ENCODE assay signal across 15 cellular contexts in the genomic region with DNA sequence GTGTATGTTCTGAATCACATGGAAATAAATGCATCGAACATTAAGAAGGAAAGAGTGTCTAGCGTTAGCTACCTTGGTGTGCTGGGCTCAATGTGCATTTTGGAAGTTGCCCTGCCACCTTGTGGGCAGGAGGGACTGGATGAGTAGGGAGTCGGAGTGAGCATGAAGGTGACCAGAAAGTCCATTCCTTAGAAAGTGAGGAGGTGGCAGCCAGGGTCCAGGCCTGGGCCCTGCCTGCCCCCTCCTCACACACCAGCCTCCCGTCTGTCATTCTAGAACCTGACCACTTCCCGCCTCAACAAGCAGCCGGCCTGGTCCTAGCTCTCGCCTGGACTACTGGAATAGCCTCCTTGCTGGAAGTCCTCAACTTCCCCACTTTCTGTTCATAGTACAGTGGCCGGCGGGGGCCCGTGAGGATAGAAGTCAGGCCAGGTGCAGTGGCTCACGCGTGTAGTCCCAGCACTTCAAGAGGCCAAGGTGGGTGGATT. TPM values are rescaled to one million over a fixed set of nuclear protein-coding genes. Genes with fewer than 3 reads are reported as not detected.
DNase-seq lines count a peak whose midpoint lies in the region; ATAC-seq, FAIRE-seq and TF ChIP-seq lines count a peak whose summit lies in the region.
"Had no signal": no experiment of that assay in that cellular context is flagged by ENCODE, and none has a peak within 500 bp of the region (broad histone marks: within the 10 kb centered on the region; RNA-seq: fewer than 3 reads in every experiment).

No MANE protein-coding gene starts in this region.

- 0 out of 2 replicates have a peak, but pooled peaks cover 3% of the 10 kb centered on the region for H4K20me1 ChIP-seq in HepG2 (ENCODE audit: insufficient read depth, low read length)

- no peaks in the 10 kb centered on the region for H3K79me2 ChIP-seq in HepG2 (ENCODE audit: insufficient read depth, low read length)

- H3K36me3 Mint-ChIP-seq in Calu3 (ENCODE audit: insufficient read depth, unreplicated experiment): peaks cover 15% of the 10 kb centered on the region
- no peaks in the 10 kb centered on the region for H3K36me3 Mint-ChIP-seq in brain
- H3K36me3 Mint-ChIP-seq: activated naive CD8-positive, alpha-beta T cell; naive thymus-derived CD4-positive, alpha-beta T cell; stimulated activated effector memory CD8-positive, alpha-beta T cell treated with anti-CD3 and anti-CD28 coated beads, Interleukin-12 subunit alpha, Interleukin-12 subunit beta, amount 100 ng/mL, for 72 hours had no signal

- H3K27ac ChIP-seq in HepG2 (ENCODE audit: extremely low read length, insufficient read depth, low read length): no peak overlapping the region

- peaks cover 5% of the 10 kb centered on the region for H3K4me1 Mint-ChIP-seq in Calu3 (ENCODE audit: low read depth, unreplicated experiment)
- H3K4me1 Mint-ChIP-seq in brain: peaks cover 7% of the 10 kb centered on the region
- H3K4me1 Mint-ChIP-seq: activated CD4-positive, alpha-beta T cell treated with anti-CD3 and anti-CD28 coated beads for 36 hours; stimulated activated effector memory CD8-positive, alpha-beta T cell treated with anti-CD3 and anti-CD28 coated beads, Interleukin-12 subunit alpha, Interleukin-12 subunit beta, amount 100 ng/mL, for 72 hours had no signal

- no peak overlapping the region for H3K9ac ChIP-seq in HepG2 (ENCODE audit: insufficient read depth, low read depth, low read length)

- FAIRE-seq in HTR-8/SVneo (lab: Jason Lieb, UNC): peak; percentile 71
- peak; percentile 67 for FAIRE-seq in HepG2 (lab: Jason Lieb, UNC)

- in situ Hi-C loops in HepG2 (cut with HindIII; ENCODE audit: extremely low pct_ligation_motif_present, low pct_unique_long_range_greater_than_20kb): no loop called here
- in situ Hi-C loops in ACHN (cut with HindIII; ENCODE audit: low pct_ligation_motif_present, low pct_unique_long_range_greater_than_20kb, low sequenced_read_pairs): no loop called here

- H3K9me3 ChIP-seq in HepG2 (ENCODE audit: low read length): no peaks in the 10 kb centered on the region

- TF ChIP-seq EP300 in HepG2 (IDR thresholded peaks at IDR 0.05; ENCODE audit: low read depth in 2 of 2, low read length in 2 of 2) (no peak), HepG2 (CRISPR knock-in tag; IDR thresholded peaks at IDR 0.05; ENCODE audit: borderline replicate concordance) (no peak)

- H3K9me3 Mint-ChIP-seq in Calu3 (ENCODE audit: low read depth, unreplicated experiment) (no peaks in the 10 kb centered on the region), brain (peaks cover 0 to 4% (median 3%) of the 10 kb centered on the region in 5 experiments)
- H3K9me3 Mint-ChIP-seq: stimulated activated effector memory CD8-positive, alpha-beta T cell treated with anti-CD3 and anti-CD28 coated beads, Interleukin-12 subunit alpha, Interleukin-12 subunit beta, amount 100 ng/mL, for 72 hours had no signal

- ATAC-seq in HepG2 (peak; percentile 79), HG03571 (IDR thresholded peaks at IDR 0.05; ENCODE audit: unreplicated experiment) (no peak)
- ATAC-seq: activated CD4-positive, alpha-beta T cell treated with anti-CD3 and anti-CD28 coated beads for 36 hours; naive thymus-derived CD4-positive, alpha-beta T cell; stimulated activated effector memory CD8-positive, alpha-beta T cell treated with anti-CD3 and anti-CD28 coated beads, Interleukin-12 subunit alpha, Interleukin-12 subunit beta, amount 100 ng/mL, for 72 hours had no signal

- 68% methylated on average over 12 of the region's 12 CpGs for WGBS in HepG2 (ENCODE audit: low lambda C conversion rate)

- H3K27me3 Mint-ChIP-seq in Calu3 (ENCODE audit: unreplicated experiment) (peaks cover 24% of the 10 kb centered on the region), brain (peaks cover 50% of the 10 kb centered on the region)

- no peaks in the 10 kb centered on the region for H3K27me3 ChIP-seq in HepG2 (ENCODE audit: control insufficient read depth in 1 of 2, insufficient read depth in 2 of 2, low read length in 2 of 2)

- no peaks in the 10 kb centered on the region for H3K4me1 ChIP-seq in HepG2 (ENCODE audit: insufficient read depth, low read length)

- TF ChIP-seq CTCF in Calu3 (IDR thresholded peaks at IDR 0.05; ENCODE audit: unreplicated experiment) (peak; percentile 22), brain (conservative IDR thresholded peaks at IDR 0.05) (peak; percentile 15 to 27), HepG2 (CRISPR knock-in tag; IDR thresholded peaks at IDR 0.05) (peak; percentile 72)

- no peak overlapping the region for H3K4me3 Mint-ChIP-seq in Calu3 (ENCODE audit: low read depth, unreplicated experiment)
- H3K4me3 Mint-ChIP-seq in brain: no peak overlapping the region
- H3K4me3 Mint-ChIP-seq: activated CD4-positive, alpha-beta T cell treated with anti-CD3 and anti-CD28 coated beads for 36 hours; activated naive CD8-positive, alpha-beta T cell; naive thymus-derived CD4-positive, alpha-beta T cell; stimulated activated effector memory CD8-positive, alpha-beta T cell treated with anti-CD3 and anti-CD28 coated beads, Interleukin-12 subunit alpha, Interleukin-12 subunit beta, amount 100 ng/mL, for 72 hours had no signal

- POLR2A ChIA-PET in HepG2 (lab: Yijun Ruan, JAX): no interaction called here

- DNase-seq in Calu3: peak; percentile 34
- DNase-seq in HTR-8/SVneo (ENCODE audit: insufficient read length, low spot score): no peak
- DNase-seq in HepG2 (ENCODE audit: low spot score): no peak
- DNase-seq in superior temporal gyrus (ENCODE audit: extremely low spot score): no peak
- DNase-seq in stimulated activated CD4-positive, alpha-beta T cell treated with anti-CD3 and anti-CD28 coated beads, Interleukin-15, amount 100 ng/mL, for 24 hours: no peak
- no peak for DNase-seq in ACHN
- DNase-seq: activated CD4-positive, alpha-beta T cell treated with anti-CD3 and anti-CD28 coated beads for 36 hours; GDM1; MV-4-11; naive thymus-derived CD4-positive, alpha-beta T cell; stimulated activated CD4-positive, alpha-beta T cell treated with anti-CD3 and anti-CD28 coated beads, Interleukin-12 subunit alpha, Interleukin-12 subunit beta, amount 100 ng/mL, for 4 hours had no signal

- 0 out of 5 replicates have a peak, but pooled peaks cover 0 to 1% of the 10 kb centered on the region in 2 experiments for H3K36me3 ChIP-seq in HepG2 (replicated peaks in 1 of 2; ENCODE audit: control insufficient read depth in 1 of 2, insufficient read depth in 2 of 2, low read length in 2 of 2)

- TF ChIP-seq POLR2A in HepG2 (IDR thresholded peaks at IDR 0.05; ENCODE audit: insufficient read depth in 1 of 2, low read depth in 2 of 2, low read length in 2 of 2): no peak

- BruUV-seq in Calu3 (replicated peaks; lab: Mats Ljungman, UMichigan) (no TSS peak), HepG2 (replicated peaks; lab: Mats Ljungman, UMichigan) (no TSS peak)

- CTCF ChIA-PET in Calu3 (lab: Charles Lee) (no interaction called here), HepG2 (lab: Yijun Ruan, JAX; ENCODE audit: low intra/inter-chr PET ratio, low total read pairs) (no interaction called here)

- H3K27ac Mint-ChIP-seq in Calu3 (ENCODE audit: unreplicated experiment) (no peak overlapping the region), brain (no peak overlapping the region)
- H3K27ac Mint-ChIP-seq: activated CD4-positive, alpha-beta T cell treated with anti-CD3 and anti-CD28 coated beads for 36 hours; activated naive CD8-positive, alpha-beta T cell; naive thymus-derived CD4-positive, alpha-beta T cell; stimulated activated effector memory CD8-positive, alpha-beta T cell treated with anti-CD3 and anti-CD28 coated beads, Interleukin-12 subunit alpha, Interleukin-12 subunit beta, amount 100 ng/mL, for 72 hours had no signal

- no peak overlapping the region for H2AFZ ChIP-seq in HepG2 (ENCODE audit: low read length)

- no peak overlapping the region for H3K4me3 ChIP-seq in HepG2 (replicated peaks in 1 of 3; ENCODE audit: insufficient read depth in 1 of 3, low read depth in 2 of 3, low read length in 3 of 3)

- peak; percentile 20; the same call in 1 of the 2 replicates for TF ChIP-seq RAD21 in HepG2 (CRISPR knock-in tag; IDR thresholded peaks at IDR 0.05)

- intact Hi-C loops in Calu3 (cut with micrococcal nuclease; ENCODE audit: unreplicated experiment) (loop anchor here (5.0 kb wide), 1 partner anchor 79 kb away; no protein-coding TSS in a partner anchor), HepG2 (cut with micrococcal nuclease; ENCODE audit: unreplicated experiment) (no loop called here)

- no peak overlapping the region for H3K4me2 ChIP-seq in HepG2 (ENCODE audit: low read depth, low read length)

RNA-seq across cellular contexts. Expression of gene GATA2, which starts 10.2 kb away (rescaled TPM):
- total RNA-seq in Calu3 (2022) (9.6 and 13.6 TPM in 2 replicates), HepG2 (2016; rRNA removed; fragmentation: Illumina TruSeq; extraction: Trizol) (4.7 and 6.2 TPM in 2 replicates)
- polyA plus RNA-seq in brain (ENCODE audit: insufficient read depth, low read depth, low replicate concordance) (3.7 TPM), HepG2 (2011; rRNA removed) (3.4 and 3.5 TPM in 2 replicates)
- 1.6 and 1.7 TPM in 2 replicates for total RNA-seq in HepG2 (2016; cell fraction: cytosol; rRNA removed; fragmentation: Illumina TruSeq; extraction: Trizol; ENCODE audit: low read depth)
- 3.4 and 6.3 TPM in 2 replicates for total RNA-seq in HepG2 (2016; cell fraction: insoluble cytoplasmic fraction; rRNA removed; fragmentation: Illumina TruSeq; extraction: Trizol)
- 4.7 and 5.3 TPM in 2 replicates for total RNA-seq in HepG2 (2016; cell fraction: membrane; rRNA removed; fragmentation: Illumina TruSeq; extraction: Trizol)
- total RNA-seq in HepG2 (2016; cell fraction: nucleus; rRNA removed; fragmentation: Illumina TruSeq; extraction: Trizol): 5.3 and 7.2 TPM in 2 replicates
- 2.0 and 3.5 TPM in 2 replicates for polyA plus RNA-seq in HepG2 (2011; cell fraction: cytosol; rRNA removed)
- polyA plus RNA-seq in HepG2 (2011; cell fraction: nucleus; rRNA removed): 9.7 and 17.3 TPM in 2 replicates
- 2.2 and 2.3 TPM in 2 replicates for polyA plus RNA-seq in HepG2 (2012)
- polyA plus RNA-seq in HepG2 (2016; cell fraction: cytosol; fragmentation: Illumina TruSeq; extraction: Trizol; ENCODE audit: low read depth): 1.4 and 2.2 TPM in 2 replicates
- polyA plus RNA-seq in HepG2 (2016; cell fraction: insoluble cytoplasmic fraction; fragmentation: Illumina TruSeq; extraction: Trizol; ENCODE audit: low read depth): 9.5 and 11.1 TPM in 2 replicates
- polyA plus RNA-seq in HepG2 (2016; cell fraction: membrane; fragmentation: Illumina TruSeq; extraction: Trizol; ENCODE audit: low read depth): 4.3 and 4.5 TPM in 2 replicates
- polyA plus RNA-seq in HepG2 (2016; cell fraction: nucleus; fragmentation: Illumina TruSeq; extraction: Trizol; ENCODE audit: insufficient read depth, low read depth): 16.4 and 19.9 TPM in 2 replicates
- 4.7 and 24.9 TPM in 2 replicates for polyA minus RNA-seq in HepG2 (2011; rRNA and poly(A)+ RNA removed; ENCODE audit: low replicate concordance)
- 3.4 and 3.9 TPM in 2 replicates for polyA minus RNA-seq in HepG2 (2011; cell fraction: cytosol; rRNA and poly(A)+ RNA removed)
- polyA minus RNA-seq in HepG2 (2011; cell fraction: nucleus; rRNA and poly(A)+ RNA removed): 1.2 and 5.0 TPM in 2 replicates
- polyA plus RNA-seq: naive thymus-derived CD4-positive, alpha-beta T cell had no signal

RNA-seq across cellular contexts. Expression of gene DNAJB8, which starts 36.5 kb away (rescaled TPM):
- not detected in 2 replicates for total RNA-seq in Calu3 (2022)
- not detected for polyA plus RNA-seq in brain (ENCODE audit: insufficient read depth, low read depth, low replicate concordance)
- not detected in 2 replicates for total RNA-seq in HepG2 (2016; rRNA removed; fragmentation: Illumina TruSeq; extraction: Trizol)
- not detected in 2 replicates for total RNA-seq in HepG2 (2016; cell fraction: cytosol; rRNA removed; fragmentation: Illumina TruSeq; extraction: Trizol; ENCODE audit: low read depth)
- not detected in 2 replicates for total RNA-seq in HepG2 (2016; cell fraction: insoluble cytoplasmic fraction; rRNA removed; fragmentation: Illumina TruSeq; extraction: Trizol)
- total RNA-seq in HepG2 (2016; cell fraction: membrane; rRNA removed; fragmentation: Illumina TruSeq; extraction: Trizol): not detected in 2 replicates
- not detected in 2 replicates for total RNA-seq in HepG2 (2016; cell fraction: nucleus; rRNA removed; fragmentation: Illumina TruSeq; extraction: Trizol)
- polyA plus RNA-seq in HepG2 (2011; rRNA removed): not detected in 2 replicates
- polyA plus RNA-seq in HepG2 (2011; cell fraction: cytosol; rRNA removed): not detected in 2 replicates
- not detected in 2 replicates for polyA plus RNA-seq in HepG2 (2011; cell fraction: nucleus; rRNA removed)
- not detected in 2 replicates for polyA plus RNA-seq in HepG2 (2012)
- polyA plus RNA-seq in HepG2 (2016; cell fraction: cytosol; fragmentation: Illumina TruSeq; extraction: Trizol; ENCODE audit: low read depth): not detected in 2 replicates
- not detected in 2 replicates for polyA plus RNA-seq in HepG2 (2016; cell fraction: insoluble cytoplasmic fraction; fragmentation: Illumina TruSeq; extraction: Trizol; ENCODE audit: low read depth)
- polyA plus RNA-seq in HepG2 (2016; cell fraction: membrane; fragmentation: Illumina TruSeq; extraction: Trizol; ENCODE audit: low read depth): not detected in 2 replicates
- not detected in 2 replicates for polyA plus RNA-seq in HepG2 (2016; cell fraction: nucleus; fragmentation: Illumina TruSeq; extraction: Trizol; ENCODE audit: insufficient read depth, low read depth)
- not detected in 2 replicates for polyA minus RNA-seq in HepG2 (2011; rRNA and poly(A)+ RNA removed; ENCODE audit: low replicate concordance)
- not detected in 2 replicates for polyA minus RNA-seq in HepG2 (2011; cell fraction: cytosol; rRNA and poly(A)+ RNA removed)
- polyA minus RNA-seq in HepG2 (2011; cell fraction: nucleus; rRNA and poly(A)+ RNA removed): not detected in 2 replicates
- total RNA-seq: activated CD4-positive, alpha-beta T cell treated with anti-CD3 and anti-CD28 coated beads for 36 hours; naive thymus-derived CD4-positive, alpha-beta T cell had no signal
- polyA plus RNA-seq: naive thymus-derived CD4-positive, alpha-beta T cell had no signal

Comparison
In these comparisons a context has a peak if more than half of its experiments do, and no peak if none do; other contexts are left out.
1. CTCF ChIP-seq: peak in every context shown above with its lines; median percentile 72 in HepG2; 22 in Calu3; 21 in brain.